Comparison of ENCODE assay signal across 21 cellular contexts in the genomic region with DNA sequence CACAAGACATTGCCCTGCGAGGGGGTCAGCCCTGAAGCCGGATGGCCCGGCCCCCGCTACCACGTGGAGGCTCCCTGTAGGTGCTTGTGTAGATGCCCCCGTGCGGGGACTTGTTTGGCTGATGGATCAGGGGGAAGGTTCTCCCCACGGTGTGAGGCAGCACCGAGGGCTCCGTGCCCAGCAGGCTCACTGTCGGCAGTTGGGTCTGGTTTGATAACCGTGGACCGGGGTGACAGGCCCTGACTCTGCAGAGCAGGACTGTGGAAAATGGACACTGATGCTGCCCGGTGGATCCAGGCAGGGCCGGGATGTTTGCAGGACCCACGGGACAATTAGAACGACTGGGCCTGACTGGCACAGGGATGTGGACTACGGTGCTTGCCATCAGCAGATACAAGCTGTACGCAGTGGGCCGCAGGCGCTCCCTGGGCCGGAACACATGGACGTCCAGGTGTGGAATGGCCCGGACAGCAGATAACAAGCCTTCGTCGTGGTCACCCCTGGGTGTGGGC. TPM values are rescaled to one million over a fixed set of nuclear protein-coding genes. Genes with fewer than 3 reads are reported as not detected.
A peak's percentile ranks its signal among the peaks of the same experiment; 100 is the strongest.
DNase-seq lines count a peak whose midpoint lies in the region; ATAC-seq, FAIRE-seq and TF ChIP-seq lines count a peak whose summit lies in the region.
"Had no signal": no experiment of that assay in that cellular context is flagged by ENCODE, and none has a peak within 500 bp of the region (broad histone marks: within the 10 kb centered on the region; RNA-seq: fewer than 3 reads in every experiment).

No MANE protein-coding gene starts in this region.

- POLR2A ChIA-PET in activated CD8-positive, alpha-beta T cell treated with anti-CD3 and anti-CD28 coated beads for 36 hours (lab: Charles Lee), result no interaction called here

- peak; percentile 18 for DNase-seq in GM13976 (ENCODE audit: low spot score)
- DNase-seq in central memory CD8-positive, alpha-beta T cell (ENCODE audit: low spot score in 2 of 2), result no peak
- DNase-seq in left colon, result no peak
- DNase-seq in small intestine, result no peak
- DNase-seq in hypothalamus (lab: John Stamatoyannopoulos, UW), result no peak
- no peak for DNase-seq in activated CD8-positive, alpha-beta T cell treated with anti-CD3 and anti-CD28 coated beads for 36 hours
- DNase-seq: activated B cell treated with CpG ODN at 0.5 μM for 24 hours; AML-193; cerebellar nuclear complex; NCI-H1417 treated with DMSO at 0.1 percent for 48 hours; NCI-H2171; NCI-H774; stimulated activated CD4-positive, alpha-beta T cell treated with anti-CD3 and anti-CD28 coated beads, Interleukin-1b, Interleukin-23, amount 100 ng/mL, for 48 hours; stimulated activated naive CD8-positive, alpha-beta T cell treated with anti-CD3 and anti-CD28 coated beads, Interleukin-15, amount 100 ng/mL, for 72 hours had no signal

- CTCF ChIA-PET in activated CD8-positive, alpha-beta T cell treated with anti-CD3 and anti-CD28 coated beads for 36 hours (lab: Charles Lee), result interaction anchor here (1.7 kb wide), 1 partner anchor 43 kb away, joined by 7 read pairs; no protein-coding TSS in a partner anchor

- no peaks in the 10 kb centered on the region for H3K9me3 Mint-ChIP-seq in central memory CD8-positive, alpha-beta T cell
- H3K9me3 Mint-ChIP-seq in activated CD8-positive, alpha-beta T cell treated with anti-CD3 and anti-CD28 coated beads for 36 hours, result no peaks in the 10 kb centered on the region
- H3K9me3 Mint-ChIP-seq: activated B cell treated with CpG ODN at 0.5 μM for 24 hours; stimulated activated naive CD8-positive, alpha-beta T cell treated with anti-CD3 and anti-CD28 coated beads, Interleukin-15, amount 100 ng/mL, for 72 hours; T-helper 2 cell treated with Interferon-gamma antibody and Interleukin-4, amounts not matched to agents 5 μg/mL and 100 μg/mL, for 36 hours had no signal

- H3K4me3 ChIP-seq in small intestine (ENCODE audit: low read depth in 1 of 2, low read length in 2 of 2), result no peak overlapping the region
- H3K4me3 ChIP-seq: GM12878, vagina had no signal

- no peaks in the 10 kb centered on the region for H3K27me3 Mint-ChIP-seq in central memory CD8-positive, alpha-beta T cell
- no peaks in the 10 kb centered on the region for H3K27me3 Mint-ChIP-seq in activated CD8-positive, alpha-beta T cell treated with anti-CD3 and anti-CD28 coated beads for 36 hours
- H3K27me3 Mint-ChIP-seq: activated B cell treated with CpG ODN at 0.5 μM for 24 hours; stimulated activated naive CD8-positive, alpha-beta T cell treated with anti-CD3 and anti-CD28 coated beads, Interleukin-15, amount 100 ng/mL, for 72 hours had no signal

- no peak for FAIRE-seq in small intestine (lab: Jason Lieb, UNC)
- FAIRE-seq: D721Med, GM12878, islet of Langerhans had no signal

- intact Hi-C loops in left colon (cut with DNase I, micrococcal nuclease), result no loop called here
- intact Hi-C loops in activated CD8-positive, alpha-beta T cell treated with anti-CD3 and anti-CD28 coated beads for 36 hours (cut with micrococcal nuclease), result no loop called here

- H3K9me3 ChIP-seq in small intestine (ENCODE audit: control insufficient read depth, low read depth), result no peaks in the 10 kb centered on the region
- H3K9me3 ChIP-seq: vagina had no signal

- H3K4me3 Mint-ChIP-seq in central memory CD8-positive, alpha-beta T cell, result peak overlapping the region; percentile 38
- no peak overlapping the region for H3K4me3 Mint-ChIP-seq in activated CD8-positive, alpha-beta T cell treated with anti-CD3 and anti-CD28 coated beads for 36 hours
- H3K4me3 Mint-ChIP-seq: activated B cell treated with CpG ODN at 0.5 μM for 24 hours; T-helper 2 cell treated with Interferon-gamma antibody and Interleukin-4, amounts not matched to agents 5 μg/mL and 100 μg/mL, for 36 hours had no signal

- no peaks in the 10 kb centered on the region for H3K36me3 ChIP-seq in small intestine (ENCODE audit: control insufficient read depth in 2 of 2, insufficient read depth in 2 of 2, low read length in 2 of 2)
- H3K36me3 ChIP-seq: vagina had no signal

- no peak for TF ChIP-seq CTCF in GM13976 (IDR thresholded peaks at IDR 0.05; ENCODE audit: borderline replicate concordance, control extremely low read depth, extremely low read depth, insufficient read depth, missing control alignments)
- TF ChIP-seq CTCF in activated CD8-positive, alpha-beta T cell treated with anti-CD3 and anti-CD28 coated beads for 36 hours (IDR thresholded peaks at IDR 0.05), result no peak

- ATAC-seq in central memory CD8-positive, alpha-beta T cell (replicated peaks; ENCODE audit: extremely low read depth, poor library complexity, severe bottlenecking), result no peak
- peak; percentile 1 for ATAC-seq in left colon
- no peak for ATAC-seq in GM18520 (IDR thresholded peaks at IDR 0.05; ENCODE audit: unreplicated experiment)
- ATAC-seq in activated CD8-positive, alpha-beta T cell treated with anti-CD3 and anti-CD28 coated beads for 36 hours, result no peak
- ATAC-seq: GM12878; stimulated activated naive CD8-positive, alpha-beta T cell treated with anti-CD3 and anti-CD28 coated beads, Interleukin-15, amount 100 ng/mL, for 72 hours had no signal

- H3K4me1 Mint-ChIP-seq in central memory CD8-positive, alpha-beta T cell, result peaks cover 14% of the 10 kb centered on the region
- peaks cover 60% of the 10 kb centered on the region for H3K4me1 Mint-ChIP-seq in activated CD8-positive, alpha-beta T cell treated with anti-CD3 and anti-CD28 coated beads for 36 hours (ENCODE audit: low read depth)

- in situ Hi-C loops in GM13976 (cut with MboI; ENCODE audit: low sequenced_read_pairs, unreplicated experiment), result no loop called here

- WGBS in small intestine, 3 donors, result 30 to 61% (median 40%) methylated on average over 26 of the region's 26 CpGs

- no peak overlapping the region for H3K27ac Mint-ChIP-seq in central memory CD8-positive, alpha-beta T cell (ENCODE audit: low read depth)
- no peak overlapping the region for H3K27ac Mint-ChIP-seq in activated CD8-positive, alpha-beta T cell treated with anti-CD3 and anti-CD28 coated beads for 36 hours
- H3K27ac Mint-ChIP-seq: activated B cell treated with CpG ODN at 0.5 μM for 24 hours; T-helper 2 cell treated with Interferon-gamma antibody and Interleukin-4, amounts not matched to agents 5 μg/mL and 100 μg/mL, for 36 hours had no signal

- no peaks in the 10 kb centered on the region for H3K27me3 ChIP-seq in small intestine (ENCODE audit: control insufficient read depth in 2 of 2, insufficient read depth in 2 of 2, low read length in 2 of 2)
- H3K27me3 ChIP-seq: vagina had no signal

- peaks cover 15 to 17% of the 10 kb centered on the region in 2 donors for H3K4me1 ChIP-seq in small intestine (ENCODE audit: control insufficient read depth in 2 of 2, insufficient read depth in 1 of 2, low read depth in 1 of 2, low read length in 1 of 2)

- H3K36me3 Mint-ChIP-seq in central memory CD8-positive, alpha-beta T cell (ENCODE audit: insufficient read depth), result peaks cover 6% of the 10 kb centered on the region
- H3K36me3 Mint-ChIP-seq in activated CD8-positive, alpha-beta T cell treated with anti-CD3 and anti-CD28 coated beads for 36 hours (ENCODE audit: low read depth), result no peaks in the 10 kb centered on the region

- peak overlapping the region; percentile 1 to 24 for H3K27ac ChIP-seq in small intestine (ENCODE audit: low read depth in 1 of 2, low read length in 1 of 2)
- H3K27ac ChIP-seq: vagina had no signal

RNA-seq across cellular contexts. Expression of a gene that starts 19.0 kb away (rescaled TPM):
- total RNA-seq in left colon, result 10 to 100 TPM; 42.8 to 56.8 TPM
- 10 to 100 TPM; 18.4 to 54.4 (median 21.5) TPM for polyA plus RNA-seq in small intestine
- 1 to 10 TPM; 8.7 to 9.5 TPM for total RNA-seq in activated CD8-positive, alpha-beta T cell treated with anti-CD3 and anti-CD28 coated beads for 36 hours

RNA-seq across cellular contexts. Expression of a gene that starts 19.5 kb away (rescaled TPM):
- total RNA-seq in left colon, result 1 to 10 TPM; 2.0 to 3.8 TPM
- 1 to 10 TPM; 2.6 to 10.0 (median 3.1) TPM for polyA plus RNA-seq in small intestine
- total RNA-seq in activated CD8-positive, alpha-beta T cell treated with anti-CD3 and anti-CD28 coated beads for 36 hours, result not detected
- total RNA-seq: activated B cell treated with CpG ODN at 0.5 μM for 24 hours; activated CD8-positive, alpha-beta memory T cell treated with anti-CD3 and anti-CD28 coated beads for 36 hours; GM12878; vagina had no signal
- polyA plus RNA-seq: GM12878 had no signal

Comparison
In these comparisons a context has a peak if more than half of its experiments do, and no peak if none do; other contexts are left out.
1. RNA of a gene that starts 19.0 kb away (total RNA-seq): 42.8 to 56.8 TPM in left colon; 8.7 to 9.5 TPM in activated CD8-positive, alpha-beta T cell treated with anti-CD3 and anti-CD28 coated beads for 36 hours; every median in the first group is over 4 times any median in the second.